Comparison of ENCODE assay signal across 24 cellular contexts in the genomic region with DNA sequence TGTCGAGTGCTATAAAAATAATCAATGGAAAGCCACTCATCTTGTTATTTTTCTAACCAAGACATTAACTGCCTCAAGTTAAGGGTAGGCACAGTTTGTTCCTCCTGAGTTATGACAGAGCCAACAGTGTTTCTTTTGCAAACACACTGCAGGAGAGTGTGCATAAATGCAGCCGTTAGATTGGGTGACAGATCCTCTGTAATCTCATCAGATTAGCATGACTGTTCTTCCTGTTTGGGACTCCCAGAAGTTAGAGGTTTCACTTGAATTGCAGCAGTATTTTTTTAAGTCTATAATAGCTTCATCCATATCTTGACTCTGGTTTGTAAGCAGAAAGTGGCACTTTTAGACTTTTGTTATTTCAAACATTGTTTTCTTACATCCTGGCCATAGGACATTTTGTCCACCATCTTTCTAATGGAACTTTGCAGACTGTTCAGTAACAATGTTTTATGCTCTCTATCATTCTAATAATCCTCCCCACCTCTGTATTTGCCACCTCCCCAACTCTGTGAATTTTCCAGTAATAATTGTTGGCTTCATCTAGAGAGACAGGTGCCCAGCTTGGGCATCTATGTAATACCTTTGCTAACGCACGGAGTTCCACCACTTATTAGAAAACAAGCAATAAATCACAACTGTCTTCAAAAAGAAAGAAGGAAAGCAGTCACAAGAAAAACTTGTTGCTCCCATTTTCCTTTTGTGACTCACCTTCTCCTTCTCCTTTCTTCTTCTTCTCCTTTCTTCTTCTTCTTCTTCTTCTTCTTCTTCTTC.
"Had no signal": no experiment of that assay in that cellular context is flagged by ENCODE, and none has a peak within 500 bp of the region (broad histone marks: within the 10 kb centered on the region; RNA-seq: fewer than 3 reads in every experiment).

No MANE protein-coding gene starts in this region.

- H3K9ac ChIP-seq: KMS-11 had no signal

- H3K27ac ChIP-seq: ascending aorta, body of pancreas, KMS-11, RWPE1, SJCRH30 had no signal

- H3K9me3 ChIP-seq: ascending aorta, body of pancreas, MG63, Peyer's patch, SJCRH30 had no signal

- H3K9me3 Mint-ChIP-seq: activated naive CD4-positive, alpha-beta T cell treated with anti-CD3 and anti-CD28 coated beads, Interleukin-2, amount 50 U/mL, for 24 hours; activated T-cell treated with anti-CD3 and anti-CD28 coated beads, Interleukin-2, amount 50 U/mL, for 24 hours; T-helper 1 cell treated with Interleukin-12 subunit alpha and Interleukin-12 subunit beta and Interleukin-4 antibody, amounts not matched to agents 30 μg/mL and 1 μg/mL, for 36 hours had no signal

- H3K4me1 ChIP-seq: ascending aorta, body of pancreas, Peyer's patch, SJCRH30 had no signal

- H3K4me2 ChIP-seq: KMS-11 had no signal

- DNase-seq: activated CD4-positive, alpha-beta T cell treated with anti-CD3 and anti-CD28 coated beads for 48 hours; activated CD4-positive, alpha-beta T cell treated with anti-CD3 and anti-CD28 coated beads, Interleukin-2, amount 50 U/mL, for 4 hours; activated CD4-positive, CD25-positive, alpha-beta regulatory T cell treated with anti-CD3 and anti-CD28 coated beads, Interleukin-2, amount 50 U/mL, for 72 hours; activated CD8-positive, alpha-beta memory T cell treated with anti-CD3 and anti-CD28 coated beads, Interleukin-2, amount 10 ng/mL, durations not matched to agents 7 days and 5 days; activated effector memory CD4-positive, alpha-beta T cell treated with Interleukin-2 at 50 U/mL for 16 hours; activated naive CD4-positive, alpha-beta T cell; activated T-cell treated with anti-CD3 and anti-CD28 coated beads, Interleukin-2, amount 50 U/mL, for 24 hours; body of pancreas; MG63; NCI-H1105 treated with DMSO at 0.1 percent for 48 hours; NCI-H1436 treated with DMSO at 0.1 percent for 48 hours; NCI-H187; NCI-H2081 treated with DMSO at 0.1 percent for 48 hours; NCI-H446; Peyer's patch; Right ventricle myocardium superior; SJCRH30 had no signal

- H3K27me3 Mint-ChIP-seq: activated CD8-positive, alpha-beta memory T cell treated with anti-CD3 and anti-CD28 coated beads, Interleukin-2, amount 10 ng/mL, durations not matched to agents 7 days and 5 days; activated naive CD4-positive, alpha-beta T cell treated with anti-CD3 and anti-CD28 coated beads, Interleukin-2, amount 50 U/mL, for 24 hours; activated T-cell treated with anti-CD3 and anti-CD28 coated beads, Interleukin-2, amount 50 U/mL, for 24 hours; central memory CD8-positive, alpha-beta T cell had no signal

- H3K36me3 Mint-ChIP-seq: activated CD8-positive, alpha-beta memory T cell treated with anti-CD3 and anti-CD28 coated beads, Interleukin-2, amount 10 ng/mL, durations not matched to agents 7 days and 5 days; activated naive CD4-positive, alpha-beta T cell treated with anti-CD3 and anti-CD28 coated beads, Interleukin-2, amount 50 U/mL, for 24 hours had no signal

- H3K27ac Mint-ChIP-seq: activated CD8-positive, alpha-beta memory T cell treated with anti-CD3 and anti-CD28 coated beads, Interleukin-2, amount 10 ng/mL, durations not matched to agents 7 days and 5 days; activated naive CD4-positive, alpha-beta T cell treated with anti-CD3 and anti-CD28 coated beads, Interleukin-2, amount 50 U/mL, for 24 hours; activated T-cell treated with anti-CD3 and anti-CD28 coated beads, Interleukin-2, amount 50 U/mL, for 24 hours; activated T-helper 1 cell treated with anti-CD3 and anti-CD28 coated beads, Interleukin-12 subunit alpha, Interleukin-12 subunit beta, Interleukin-2, Interleukin-4 antibody, amounts not matched to agents 30 ng/mL and 10 ng/mL and 1 ng/mL, durations not matched to agents 14 hours and 24 hours and 36 hours; T-helper 1 cell treated with Interleukin-12 subunit alpha and Interleukin-12 subunit beta and Interleukin-4 antibody, amounts not matched to agents 30 μg/mL and 1 μg/mL, for 36 hours had no signal

- H3K27me3 ChIP-seq: ascending aorta, body of pancreas, MG63, Peyer's patch, SJCRH30 had no signal

- H3K4me1 Mint-ChIP-seq: activated CD8-positive, alpha-beta memory T cell treated with anti-CD3 and anti-CD28 coated beads, Interleukin-2, amount 10 ng/mL, durations not matched to agents 7 days and 5 days; activated naive CD4-positive, alpha-beta T cell treated with anti-CD3 and anti-CD28 coated beads, Interleukin-2, amount 50 U/mL, for 24 hours; central memory CD8-positive, alpha-beta T cell had no signal

- H3K4me3 Mint-ChIP-seq: activated CD8-positive, alpha-beta memory T cell treated with anti-CD3 and anti-CD28 coated beads, Interleukin-2, amount 10 ng/mL, durations not matched to agents 7 days and 5 days; activated naive CD4-positive, alpha-beta T cell treated with anti-CD3 and anti-CD28 coated beads, Interleukin-2, amount 50 U/mL, for 24 hours; activated T-cell treated with anti-CD3 and anti-CD28 coated beads, Interleukin-2, amount 50 U/mL, for 24 hours; activated T-helper 1 cell treated with anti-CD3 and anti-CD28 coated beads, Interleukin-12 subunit alpha, Interleukin-12 subunit beta, Interleukin-2, Interleukin-4 antibody, amounts not matched to agents 30 ng/mL and 10 ng/mL and 1 ng/mL, durations not matched to agents 14 hours and 24 hours and 36 hours; central memory CD8-positive, alpha-beta T cell; T-helper 1 cell treated with Interleukin-12 subunit alpha and Interleukin-12 subunit beta and Interleukin-4 antibody, amounts not matched to agents 30 μg/mL and 1 μg/mL, for 36 hours had no signal
